In genomic region chr13:43487459-43487858, GRCh38 we compare ENCODE assay signal across 16 cellular contexts.
DNase-seq lines count a peak whose midpoint lies in the region; ATAC-seq and TF ChIP-seq lines count a peak whose summit lies in the region.
"Had no signal": no experiment of that assay in that cellular context is flagged by ENCODE, and none has a peak within 500 bp of the region (broad histone marks: within the 10 kb centered on the region; RNA-seq: fewer than 3 reads in every experiment).

No MANE protein-coding gene starts in this region.

- peaks cover 6 to 11% (median 7%) of the 10 kb centered on the region in 4 donors for H3K4me1 Mint-ChIP-seq in CD4-positive, alpha-beta memory T cell

- H3K4me3 ChIP-seq in heart left ventricle (no peak overlapping the region), left ventricle myocardium inferior (no peak overlapping the region), fibroblast of villous mesenchyme (ENCODE audit: low read depth, low read length) (no peak overlapping the region), sigmoid colon (no peak overlapping the region)
- H3K4me3 ChIP-seq in CD4-positive, alpha-beta memory T cell (ENCODE audit: low read length in 2 of 2), result no peak overlapping the region

- H3K36me3 ChIP-seq in heart left ventricle (no peaks in the 10 kb centered on the region), left ventricle myocardium inferior (no peaks in the 10 kb centered on the region), sigmoid colon (no peaks in the 10 kb centered on the region)
- H3K36me3 ChIP-seq in CD4-positive, alpha-beta memory T cell (ENCODE audit: insufficient read depth, low read length), result no peaks in the 10 kb centered on the region

- intact Hi-C loops in heart left ventricle (cut with DNase I) (loop anchor here in 1 of 10 donors (10.0 kb wide), 1 partner anchor 297 kb away; the partner anchor contains the start of gene ENOX1), left ventricle myocardium inferior (cut with micrococcal nuclease) (no loop called here), sigmoid colon (cut with DNase I) (loop anchor here (5.0 to 10.0 kb wide), 2 partner anchors 183 to 300 kb away; partner anchors contain the start of gene ENOX1)
- intact Hi-C loops in CD4-positive, alpha-beta memory T cell (cut with micrococcal nuclease), result no loop called here

- H3K9me3 Mint-ChIP-seq in CD4-positive, alpha-beta memory T cell, result no peaks in the 10 kb centered on the region
- H3K9me3 Mint-ChIP-seq: CD4-positive, alpha-beta T cell; H9 had no signal

- H3K27ac Mint-ChIP-seq in CD4-positive, alpha-beta memory T cell, result no peak overlapping the region
- H3K27ac Mint-ChIP-seq: CD4-positive, alpha-beta T cell; H9 had no signal

- TF ChIP-seq CTCF in heart left ventricle (IDR thresholded peaks at IDR 0.05), result no peak
- no peak for TF ChIP-seq CTCF in left ventricle myocardium inferior (IDR thresholded peaks at IDR 0.05; ENCODE audit: borderline replicate concordance)
- no peak for TF ChIP-seq CTCF in fibroblast of villous mesenchyme (IDR thresholded peaks at IDR 0.05; ENCODE audit: insufficient read depth, low read depth, low read length)
- TF ChIP-seq CTCF in sigmoid colon (IDR thresholded peaks at IDR 0.05), result no peak

- POLR2A ChIA-PET in CD4-positive, alpha-beta memory T cell (lab: Charles Lee; ENCODE audit: partially characterized antibody), result no interaction called here

- H3K27me3 ChIP-seq in heart left ventricle, result no peaks in the 10 kb centered on the region
- H3K27me3 ChIP-seq in left ventricle myocardium inferior (ENCODE audit: low read depth), result no peaks in the 10 kb centered on the region
- H3K27me3 ChIP-seq in sigmoid colon, result no peaks in the 10 kb centered on the region
- no peaks in the 10 kb centered on the region for H3K27me3 ChIP-seq in CD4-positive, alpha-beta memory T cell (ENCODE audit: insufficient read depth, low read length)

- 38 to 55% (median 53%) methylated on average over 3 of the region's 3 CpGs for whole genome bisulfite sequencing in heart left ventricle, 4 donors
- WGBS in sigmoid colon, 2 donors, result 17 to 61% methylated on average over 3 of the region's 3 CpGs

- no peak overlapping the region for H3K4me3 Mint-ChIP-seq in CD4-positive, alpha-beta memory T cell
- H3K4me3 Mint-ChIP-seq: CD4-positive, alpha-beta T cell; H9 had no signal

- ATAC-seq in heart left ventricle (peak; percentile 45 to 74 (median 68)), GM19397 (IDR thresholded peaks at IDR 0.05; ENCODE audit: unreplicated experiment) (no peak)

- H3K4me1 ChIP-seq in heart left ventricle, result peaks cover 0 to 7% (median 0%) of the 10 kb centered on the region in 12 donors
- peaks cover 6% of the 10 kb centered on the region for H3K4me1 ChIP-seq in left ventricle myocardium inferior
- H3K4me1 ChIP-seq in sigmoid colon, result peaks cover 0 to 42% (median 30%) of the 10 kb centered on the region in 4 donors
- H3K4me1 ChIP-seq in CD4-positive, alpha-beta memory T cell (ENCODE audit: insufficient read depth, low read length), result no peaks in the 10 kb centered on the region

- no peaks in the 10 kb centered on the region for H3K36me3 Mint-ChIP-seq in CD4-positive, alpha-beta memory T cell

- TF ChIP-seq POLR2A in heart left ventricle (IDR thresholded peaks at IDR 0.05), result no peak
- TF ChIP-seq POLR2A in sigmoid colon (IDR thresholded peaks at IDR 0.05), result no peak

- CTCF ChIA-PET in CD4-positive, alpha-beta memory T cell (lab: Charles Lee; ENCODE audit: partially characterized antibody), result no interaction called here

- peak overlapping the region in 5 of 12 donors; percentile 4 to 43 (median 22) for H3K27ac ChIP-seq in heart left ventricle
- H3K27ac ChIP-seq in left ventricle myocardium inferior (replicated peaks), result no peak overlapping the region
- H3K27ac ChIP-seq in sigmoid colon, result peak overlapping the region in 3 of 4 donors; percentile 57 to 70 (median 66)
- no peak overlapping the region for H3K27ac ChIP-seq in CD4-positive, alpha-beta memory T cell (ENCODE audit: low read depth, low read length)

- DNase-seq in heart left ventricle (no peak), left ventricle myocardium inferior (no peak), NCI-H69 (lab: John Stamatoyannopoulos, UW) (peak; percentile 61), fibroblast of villous mesenchyme (ENCODE audit: low read depth) (peak; percentile 9), sigmoid colon (no peak)
- DNase-seq in central memory CD4-positive, alpha-beta T cell, result no peak
- no peak for DNase-seq in CD4-positive, alpha-beta memory T cell
- DNase-seq: ACHN; C1 segment of cervical spinal cord; CD4-positive, alpha-beta T cell; DMS153; DMS79 treated with DMSO at 0.1 percent for 48 hours; EL; GOT3; H9 had no signal

- H3K9me3 ChIP-seq in heart left ventricle (no peaks in the 10 kb centered on the region), left ventricle myocardium inferior (replicated peaks) (no peaks in the 10 kb centered on the region), sigmoid colon (no peaks in the 10 kb centered on the region)
- no peaks in the 10 kb centered on the region for H3K9me3 ChIP-seq in CD4-positive, alpha-beta memory T cell (ENCODE audit: control insufficient read depth in 1 of 2, low read length in 2 of 2)

- peak; percentile 26 to 78 (median 66) for TF ChIP-seq EP300 in sigmoid colon (IDR thresholded peaks at IDR 0.05)

- H3K27me3 Mint-ChIP-seq in CD4-positive, alpha-beta memory T cell, result no peaks in the 10 kb centered on the region
- H3K27me3 Mint-ChIP-seq: CD4-positive, alpha-beta T cell had no signal

Comparison
In these comparisons a context has a peak if more than half of its experiments do, and no peak if none do; other contexts are left out.
1. DNase-seq: peak in NCI-H69 (single experiment) and fibroblast of villous mesenchyme (single experiment); none in heart left ventricle (0 of 5), left ventricle myocardium inferior (single experiment), sigmoid colon (single experiment), central memory CD4-positive, alpha-beta T cell (single experiment) and CD4-positive, alpha-beta memory T cell (0 of 5).
2. H3K27ac ChIP-seq: peak in sigmoid colon (3 of 4); none in left ventricle myocardium inferior (single experiment) and CD4-positive, alpha-beta memory T cell (single experiment).